ENCODE assay signal across 1 cellular context in the genomic region with DNA sequence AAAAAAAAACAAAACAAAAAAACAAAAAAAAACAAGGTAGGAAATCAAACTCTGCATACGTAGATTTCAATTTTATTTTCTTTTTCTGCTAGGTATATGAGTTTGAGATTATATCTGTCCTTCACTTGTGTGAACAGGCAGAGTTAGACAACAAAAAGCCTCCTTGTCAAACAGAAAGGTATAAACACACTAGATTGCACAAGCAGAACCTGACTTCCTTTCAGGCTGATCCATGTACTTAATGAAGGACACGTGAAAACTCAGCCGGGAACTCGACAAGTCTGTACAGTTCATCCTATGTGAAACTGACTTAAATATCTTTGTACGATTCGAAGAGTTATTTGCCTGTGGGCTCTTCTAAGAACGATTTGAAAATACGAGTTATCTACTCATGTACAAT.
TF ChIP-seq lines count a peak whose summit lies in the region.

No MANE protein-coding gene starts in this region.

TF ChIP-seq in HepG2, 621 proteins besides CTCF, POLR2A, EP300 and RAD21 (continued from another document and continues in another):
- TF ChIP-seq, protein P1, sequence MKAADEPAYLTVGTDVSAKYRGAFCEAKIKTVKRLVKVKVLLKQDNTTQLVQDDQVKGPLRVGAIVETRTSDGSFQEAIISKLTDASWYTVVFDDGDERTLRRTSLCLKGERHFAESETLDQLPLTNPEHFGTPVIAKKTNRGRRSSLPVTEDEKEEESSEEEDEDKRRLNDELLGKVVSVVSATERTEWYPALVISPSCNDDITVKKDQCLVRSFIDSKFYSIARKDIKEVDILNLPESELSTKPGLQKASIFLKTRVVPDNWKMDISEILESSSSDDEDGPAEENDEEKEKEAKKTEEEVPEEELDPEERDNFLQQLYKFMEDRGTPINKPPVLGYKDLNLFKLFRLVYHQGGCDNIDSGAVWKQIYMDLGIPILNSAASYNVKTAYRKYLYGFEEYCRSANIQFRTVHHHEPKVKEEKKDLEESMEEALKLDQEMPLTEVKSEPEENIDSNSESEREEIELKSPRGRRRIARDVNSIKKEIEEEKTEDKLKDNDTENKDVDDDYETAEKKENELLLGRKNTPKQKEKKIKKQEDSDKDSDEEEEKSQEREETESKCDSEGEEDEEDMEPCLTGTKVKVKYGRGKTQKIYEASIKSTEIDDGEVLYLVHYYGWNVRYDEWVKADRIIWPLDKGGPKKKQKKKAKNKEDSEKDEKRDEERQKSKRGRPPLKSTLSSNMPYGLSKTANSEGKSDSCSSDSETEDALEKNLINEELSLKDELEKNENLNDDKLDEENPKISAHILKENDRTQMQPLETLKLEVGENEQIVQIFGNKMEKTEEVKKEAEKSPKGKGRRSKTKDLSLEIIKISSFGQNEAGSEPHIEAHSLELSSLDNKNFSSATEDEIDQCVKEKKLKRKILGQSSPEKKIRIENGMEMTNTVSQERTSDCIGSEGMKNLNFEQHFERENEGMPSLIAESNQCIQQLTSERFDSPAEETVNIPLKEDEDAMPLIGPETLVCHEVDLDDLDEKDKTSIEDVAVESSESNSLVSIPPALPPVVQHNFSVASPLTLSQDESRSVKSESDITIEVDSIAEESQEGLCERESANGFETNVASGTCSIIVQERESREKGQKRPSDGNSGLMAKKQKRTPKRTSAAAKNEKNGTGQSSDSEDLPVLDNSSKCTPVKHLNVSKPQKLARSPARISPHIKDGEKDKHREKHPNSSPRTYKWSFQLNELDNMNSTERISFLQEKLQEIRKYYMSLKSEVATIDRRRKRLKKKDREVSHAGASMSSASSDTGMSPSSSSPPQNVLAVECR (CRISPR knock-in tag; IDR thresholded peaks at IDR 0.05; ENCODE audit: borderline replicate concordance): no peak
- TF ChIP-seq, protein P2, sequence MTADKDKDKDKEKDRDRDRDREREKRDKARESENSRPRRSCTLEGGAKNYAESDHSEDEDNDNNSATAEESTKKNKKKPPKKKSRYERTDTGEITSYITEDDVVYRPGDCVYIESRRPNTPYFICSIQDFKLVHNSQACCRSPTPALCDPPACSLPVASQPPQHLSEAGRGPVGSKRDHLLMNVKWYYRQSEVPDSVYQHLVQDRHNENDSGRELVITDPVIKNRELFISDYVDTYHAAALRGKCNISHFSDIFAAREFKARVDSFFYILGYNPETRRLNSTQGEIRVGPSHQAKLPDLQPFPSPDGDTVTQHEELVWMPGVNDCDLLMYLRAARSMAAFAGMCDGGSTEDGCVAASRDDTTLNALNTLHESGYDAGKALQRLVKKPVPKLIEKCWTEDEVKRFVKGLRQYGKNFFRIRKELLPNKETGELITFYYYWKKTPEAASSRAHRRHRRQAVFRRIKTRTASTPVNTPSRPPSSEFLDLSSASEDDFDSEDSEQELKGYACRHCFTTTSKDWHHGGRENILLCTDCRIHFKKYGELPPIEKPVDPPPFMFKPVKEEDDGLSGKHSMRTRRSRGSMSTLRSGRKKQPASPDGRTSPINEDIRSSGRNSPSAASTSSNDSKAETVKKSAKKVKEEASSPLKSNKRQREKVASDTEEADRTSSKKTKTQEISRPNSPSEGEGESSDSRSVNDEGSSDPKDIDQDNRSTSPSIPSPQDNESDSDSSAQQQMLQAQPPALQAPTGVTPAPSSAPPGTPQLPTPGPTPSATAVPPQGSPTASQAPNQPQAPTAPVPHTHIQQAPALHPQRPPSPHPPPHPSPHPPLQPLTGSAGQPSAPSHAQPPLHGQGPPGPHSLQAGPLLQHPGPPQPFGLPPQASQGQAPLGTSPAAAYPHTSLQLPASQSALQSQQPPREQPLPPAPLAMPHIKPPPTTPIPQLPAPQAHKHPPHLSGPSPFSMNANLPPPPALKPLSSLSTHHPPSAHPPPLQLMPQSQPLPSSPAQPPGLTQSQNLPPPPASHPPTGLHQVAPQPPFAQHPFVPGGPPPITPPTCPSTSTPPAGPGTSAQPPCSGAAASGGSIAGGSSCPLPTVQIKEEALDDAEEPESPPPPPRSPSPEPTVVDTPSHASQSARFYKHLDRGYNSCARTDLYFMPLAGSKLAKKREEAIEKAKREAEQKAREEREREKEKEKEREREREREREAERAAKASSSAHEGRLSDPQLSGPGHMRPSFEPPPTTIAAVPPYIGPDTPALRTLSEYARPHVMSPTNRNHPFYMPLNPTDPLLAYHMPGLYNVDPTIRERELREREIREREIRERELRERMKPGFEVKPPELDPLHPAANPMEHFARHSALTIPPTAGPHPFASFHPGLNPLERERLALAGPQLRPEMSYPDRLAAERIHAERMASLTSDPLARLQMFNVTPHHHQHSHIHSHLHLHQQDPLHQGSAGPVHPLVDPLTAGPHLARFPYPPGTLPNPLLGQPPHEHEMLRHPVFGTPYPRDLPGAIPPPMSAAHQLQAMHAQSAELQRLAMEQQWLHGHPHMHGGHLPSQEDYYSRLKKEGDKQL (CRISPR knock-in tag; IDR thresholded peaks at IDR 0.05; ENCODE audit: low read depth): peak; percentile 92
- TF ChIP-seq, protein P3, sequence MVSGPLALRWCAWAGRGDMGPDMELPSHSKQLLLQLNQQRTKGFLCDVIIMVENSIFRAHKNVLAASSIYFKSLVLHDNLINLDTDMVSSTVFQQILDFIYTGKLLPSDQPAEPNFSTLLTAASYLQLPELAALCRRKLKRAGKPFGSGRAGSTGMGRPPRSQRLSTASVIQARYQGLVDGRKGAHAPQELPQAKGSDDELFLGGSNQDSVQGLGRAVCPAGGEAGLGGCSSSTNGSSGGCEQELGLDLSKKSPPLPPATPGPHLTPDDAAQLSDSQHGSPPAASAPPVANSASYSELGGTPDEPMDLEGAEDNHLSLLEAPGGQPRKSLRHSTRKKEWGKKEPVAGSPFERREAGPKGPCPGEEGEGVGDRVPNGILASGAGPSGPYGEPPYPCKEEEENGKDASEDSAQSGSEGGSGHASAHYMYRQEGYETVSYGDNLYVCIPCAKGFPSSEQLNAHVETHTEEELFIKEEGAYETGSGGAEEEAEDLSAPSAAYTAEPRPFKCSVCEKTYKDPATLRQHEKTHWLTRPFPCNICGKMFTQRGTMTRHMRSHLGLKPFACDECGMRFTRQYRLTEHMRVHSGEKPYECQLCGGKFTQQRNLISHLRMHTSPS (CRISPR knock-in tag; IDR thresholded peaks at IDR 0.05; ENCODE audit: low read depth): no peak
- TF ChIP-seq RXRB (CRISPR knock-in tag; IDR thresholded peaks at IDR 0.05; ENCODE audit: borderline replicate concordance) (peak; percentile 90), ZNF570 (CRISPR knock-in tag; IDR thresholded peaks at IDR 0.05; ENCODE audit: borderline replicate concordance) (no peak), FOXC1 (CRISPR knock-in tag; IDR thresholded peaks at IDR 0.05; ENCODE audit: borderline replicate concordance) (no peak), ELF1 (CRISPR knock-in tag; IDR thresholded peaks at IDR 0.05) (peak; percentile 23; the same call in 1 of the 2 replicates), NCOA5 (CRISPR knock-in tag; IDR thresholded peaks at IDR 0.05) (no peak), KAT7 (CRISPR knock-in tag; IDR thresholded peaks at IDR 0.05; ENCODE audit: borderline replicate concordance) (0 out of 2 replicates have a peak, but pooled peaks have one; percentile 45), BHLHE40 (IDR thresholded peaks at IDR 0.05; ENCODE audit: low read length) (peak; percentile 47), LCORL (IDR thresholded peaks at IDR 0.05) (no peak), LCORL (CRISPR knock-in tag; IDR thresholded peaks at IDR 0.05) (no peak), ZSCAN9 (CRISPR knock-in tag; IDR thresholded peaks at IDR 0.05; ENCODE audit: borderline replicate concordance) (peak; percentile 54; the same call in 1 of the 2 replicates), HNRNPH1 (optimal IDR thresholded peaks at IDR 0.05; ENCODE audit: low read depth, low read length) (no peak), ZNF775 (CRISPR knock-in tag; IDR thresholded peaks at IDR 0.05; ENCODE audit: borderline replicate concordance) (no peak), GATAD1 (CRISPR knock-in tag; IDR thresholded peaks at IDR 0.05) (0 out of 2 replicates have a peak, but pooled peaks have one; percentile 15), NR2F6 (IDR thresholded peaks at IDR 0.05) (peak; percentile 29; the same call in 1 of the 2 replicates), NR2F6 (CRISPR knock-in tag; IDR thresholded peaks at IDR 0.05) (peak; percentile 59), FLYWCH1 (CRISPR knock-in tag; IDR thresholded peaks at IDR 0.05) (no peak), CC2D1A (CRISPR knock-in tag; IDR thresholded peaks at IDR 0.05) (no peak), ZKSCAN8 (CRISPR knock-in tag; IDR thresholded peaks at IDR 0.05; ENCODE audit: borderline replicate concordance) (peak; percentile 44; the same call in 1 of the 2 replicates), ZEB1 (IDR thresholded peaks at IDR 0.05; ENCODE audit: insufficient replicate concordance, low read depth) (no peak), MEF2D (CRISPR knock-in tag; IDR thresholded peaks at IDR 0.05) (peak; percentile 73)
- TF ChIP-seq, protein P4, sequence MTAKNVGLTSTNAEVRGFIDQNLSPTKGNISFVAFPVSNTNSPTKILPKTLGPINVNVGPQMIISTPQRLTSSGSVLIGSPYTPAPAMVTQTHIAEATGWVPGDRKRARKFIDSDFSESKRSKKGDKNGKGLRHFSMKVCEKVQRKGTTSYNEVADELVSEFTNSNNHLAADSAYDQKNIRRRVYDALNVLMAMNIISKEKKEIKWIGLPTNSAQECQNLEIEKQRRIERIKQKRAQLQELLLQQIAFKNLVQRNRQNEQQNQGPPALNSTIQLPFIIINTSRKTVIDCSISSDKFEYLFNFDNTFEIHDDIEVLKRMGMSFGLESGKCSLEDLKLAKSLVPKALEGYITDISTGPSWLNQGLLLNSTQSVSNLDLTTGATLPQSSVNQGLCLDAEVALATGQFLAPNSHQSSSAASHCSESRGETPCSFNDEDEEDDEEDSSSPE (CRISPR knock-in tag; IDR thresholded peaks at IDR 0.05): 0 out of 2 replicates have a peak, but pooled peaks have one; percentile 17
- TF ChIP-seq, protein P5, sequence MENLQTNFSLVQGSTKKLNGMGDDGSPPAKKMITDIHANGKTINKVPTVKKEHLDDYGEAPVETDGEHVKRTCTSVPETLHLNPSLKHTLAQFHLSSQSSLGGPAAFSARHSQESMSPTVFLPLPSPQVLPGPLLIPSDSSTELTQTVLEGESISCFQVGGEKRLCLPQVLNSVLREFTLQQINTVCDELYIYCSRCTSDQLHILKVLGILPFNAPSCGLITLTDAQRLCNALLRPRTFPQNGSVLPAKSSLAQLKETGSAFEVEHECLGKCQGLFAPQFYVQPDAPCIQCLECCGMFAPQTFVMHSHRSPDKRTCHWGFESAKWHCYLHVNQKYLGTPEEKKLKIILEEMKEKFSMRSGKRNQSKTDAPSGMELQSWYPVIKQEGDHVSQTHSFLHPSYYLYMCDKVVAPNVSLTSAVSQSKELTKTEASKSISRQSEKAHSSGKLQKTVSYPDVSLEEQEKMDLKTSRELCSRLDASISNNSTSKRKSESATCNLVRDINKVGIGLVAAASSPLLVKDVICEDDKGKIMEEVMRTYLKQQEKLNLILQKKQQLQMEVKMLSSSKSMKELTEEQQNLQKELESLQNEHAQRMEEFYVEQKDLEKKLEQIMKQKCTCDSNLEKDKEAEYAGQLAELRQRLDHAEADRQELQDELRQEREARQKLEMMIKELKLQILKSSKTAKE (CRISPR knock-in tag; IDR thresholded peaks at IDR 0.05; ENCODE audit: borderline replicate concordance): peak; percentile 42; the same call in 1 of the 2 replicates
- TF ChIP-seq, protein P6, sequence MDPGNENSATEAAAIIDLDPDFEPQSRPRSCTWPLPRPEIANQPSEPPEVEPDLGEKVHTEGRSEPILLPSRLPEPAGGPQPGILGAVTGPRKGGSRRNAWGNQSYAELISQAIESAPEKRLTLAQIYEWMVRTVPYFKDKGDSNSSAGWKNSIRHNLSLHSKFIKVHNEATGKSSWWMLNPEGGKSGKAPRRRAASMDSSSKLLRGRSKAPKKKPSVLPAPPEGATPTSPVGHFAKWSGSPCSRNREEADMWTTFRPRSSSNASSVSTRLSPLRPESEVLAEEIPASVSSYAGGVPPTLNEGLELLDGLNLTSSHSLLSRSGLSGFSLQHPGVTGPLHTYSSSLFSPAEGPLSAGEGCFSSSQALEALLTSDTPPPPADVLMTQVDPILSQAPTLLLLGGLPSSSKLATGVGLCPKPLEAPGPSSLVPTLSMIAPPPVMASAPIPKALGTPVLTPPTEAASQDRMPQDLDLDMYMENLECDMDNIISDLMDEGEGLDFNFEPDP (CRISPR knock-in tag; conservative IDR thresholded peaks at IDR 0.05): no peak
- TF ChIP-seq, protein P7, sequence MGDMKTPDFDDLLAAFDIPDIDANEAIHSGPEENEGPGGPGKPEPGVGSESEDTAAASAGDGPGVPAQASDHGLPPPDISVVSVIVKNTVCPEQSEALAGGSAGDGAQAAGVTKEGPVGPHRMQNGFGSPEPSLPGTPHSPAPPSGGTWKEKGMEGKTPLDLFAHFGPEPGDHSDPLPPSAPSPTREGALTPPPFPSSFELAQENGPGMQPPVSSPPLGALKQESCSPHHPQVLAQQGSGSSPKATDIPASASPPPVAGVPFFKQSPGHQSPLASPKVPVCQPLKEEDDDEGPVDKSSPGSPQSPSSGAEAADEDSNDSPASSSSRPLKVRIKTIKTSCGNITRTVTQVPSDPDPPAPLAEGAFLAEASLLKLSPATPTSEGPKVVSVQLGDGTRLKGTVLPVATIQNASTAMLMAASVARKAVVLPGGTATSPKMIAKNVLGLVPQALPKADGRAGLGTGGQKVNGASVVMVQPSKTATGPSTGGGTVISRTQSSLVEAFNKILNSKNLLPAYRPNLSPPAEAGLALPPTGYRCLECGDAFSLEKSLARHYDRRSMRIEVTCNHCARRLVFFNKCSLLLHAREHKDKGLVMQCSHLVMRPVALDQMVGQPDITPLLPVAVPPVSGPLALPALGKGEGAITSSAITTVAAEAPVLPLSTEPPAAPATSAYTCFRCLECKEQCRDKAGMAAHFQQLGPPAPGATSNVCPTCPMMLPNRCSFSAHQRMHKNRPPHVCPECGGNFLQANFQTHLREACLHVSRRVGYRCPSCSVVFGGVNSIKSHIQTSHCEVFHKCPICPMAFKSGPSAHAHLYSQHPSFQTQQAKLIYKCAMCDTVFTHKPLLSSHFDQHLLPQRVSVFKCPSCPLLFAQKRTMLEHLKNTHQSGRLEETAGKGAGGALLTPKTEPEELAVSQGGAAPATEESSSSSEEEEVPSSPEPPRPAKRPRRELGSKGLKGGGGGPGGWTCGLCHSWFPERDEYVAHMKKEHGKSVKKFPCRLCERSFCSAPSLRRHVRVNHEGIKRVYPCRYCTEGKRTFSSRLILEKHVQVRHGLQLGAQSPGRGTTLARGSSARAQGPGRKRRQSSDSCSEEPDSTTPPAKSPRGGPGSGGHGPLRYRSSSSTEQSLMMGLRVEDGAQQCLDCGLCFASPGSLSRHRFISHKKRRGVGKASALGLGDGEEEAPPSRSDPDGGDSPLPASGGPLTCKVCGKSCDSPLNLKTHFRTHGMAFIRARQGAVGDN (CRISPR knock-in tag; IDR thresholded peaks at IDR 0.05): no peak
- TF ChIP-seq, protein P8, sequence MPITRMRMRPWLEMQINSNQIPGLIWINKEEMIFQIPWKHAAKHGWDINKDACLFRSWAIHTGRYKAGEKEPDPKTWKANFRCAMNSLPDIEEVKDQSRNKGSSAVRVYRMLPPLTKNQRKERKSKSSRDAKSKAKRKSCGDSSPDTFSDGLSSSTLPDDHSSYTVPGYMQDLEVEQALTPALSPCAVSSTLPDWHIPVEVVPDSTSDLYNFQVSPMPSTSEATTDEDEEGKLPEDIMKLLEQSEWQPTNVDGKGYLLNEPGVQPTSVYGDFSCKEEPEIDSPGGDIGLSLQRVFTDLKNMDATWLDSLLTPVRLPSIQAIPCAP (CRISPR knock-in tag; IDR thresholded peaks at IDR 0.05; ENCODE audit: low read depth): no peak
- TF ChIP-seq, protein P9, sequence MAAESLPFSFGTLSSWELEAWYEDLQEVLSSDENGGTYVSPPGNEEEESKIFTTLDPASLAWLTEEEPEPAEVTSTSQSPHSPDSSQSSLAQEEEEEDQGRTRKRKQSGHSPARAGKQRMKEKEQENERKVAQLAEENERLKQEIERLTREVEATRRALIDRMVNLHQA (CRISPR knock-in tag; IDR thresholded peaks at IDR 0.05): no peak
